Comparison of ENCODE assay signal across 7 cellular contexts in the genomic region with DNA sequence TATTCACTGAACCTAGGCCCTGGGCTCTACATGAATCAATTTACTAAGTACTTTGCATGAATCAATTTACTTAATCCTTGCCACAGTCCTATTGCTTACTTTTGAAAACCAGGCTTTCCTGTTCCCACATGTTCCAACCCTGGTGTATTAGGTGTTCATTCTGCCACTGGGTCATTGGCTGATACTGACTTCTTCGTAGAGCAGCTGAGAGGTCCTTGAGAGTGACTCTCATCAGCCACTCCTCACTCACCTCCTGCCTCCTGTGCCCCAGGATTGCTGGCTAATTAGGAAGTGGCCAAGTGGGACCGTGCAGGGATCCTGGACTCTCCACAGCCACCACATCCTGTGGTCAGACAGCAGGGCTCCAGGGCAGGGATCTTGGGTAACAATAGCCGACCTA.
DNase-seq lines count a peak whose midpoint lies in the region; ATAC-seq, FAIRE-seq and TF ChIP-seq lines count a peak whose summit lies in the region.
"Not testable (repeated sequence)": the region's sequence is repeated elsewhere in the genome, so short reads cannot be mapped to it uniquely, and the experiment has no call there.

No MANE protein-coding gene starts in this region.

- 13% methylated on average over 1 of the region's 3 CpGs for WGBS in A549 (ENCODE audit: missing lambda C conversion rate)
- WGBS in H1 (ENCODE audit: extremely low coverage in 1 of 2, insufficient coverage in 1 of 2, insufficient read length in 1 of 2, insufficient replicate concordance in 2 of 2, low coverage in 1 of 2, low lambda C conversion rate in 2 of 2, missing lambda C conversion rate in 1 of 2), 2 experiments = 86% methylated on average over 1 of the region's 3 CpGs; no CpG with 5 or more reads in 1 of the 2 experiments
- no CpG with 5 or more reads among the region's 3 CpGs for WGBS in HepG2 (ENCODE audit: low lambda C conversion rate)
- 60 to 79% methylated on average over 1 of the region's 3 CpGs for WGBS in lung, 2 donors

- POLR2A ChIA-PET in A549 (lab: Yijun Ruan, JAX); H1 (lab: Charles Lee; ENCODE audit: partially characterized antibody); HepG2 (lab: Yijun Ruan, JAX): not testable (repeated sequence)

- not testable (repeated sequence) for H2BK120ac ChIP-seq in H1 (replicated peaks; ENCODE audit: low read depth, low read length)

- TF ChIP-seq POLR2A in A549 (IDR thresholded peaks at IDR 0.05; ENCODE audit: low read length); GM12892 (IDR thresholded peaks at IDR 0.05; ENCODE audit: low read depth, low read length); H1 (IDR thresholded peaks at IDR 0.05; ENCODE audit: control extremely low read depth in 1 of 2, low read depth in 2 of 2, low read length in 2 of 2); HepG2 (IDR thresholded peaks at IDR 0.05; ENCODE audit: insufficient read depth in 1 of 2, low read depth in 2 of 2, low read length in 2 of 2): not testable (repeated sequence)

- not testable (repeated sequence) for H2AK5ac ChIP-seq in H1 (ENCODE audit: low read depth, low read length)

- not testable (repeated sequence) for H3K4me3 ChIP-seq in A549; H1 (ENCODE audit: extremely low read depth in 1 of 4, insufficient read depth in 2 of 4, low read depth in 3 of 4, low read length in 4 of 4); HepG2 (replicated peaks in 1 of 3; ENCODE audit: insufficient read depth in 1 of 3, low read depth in 2 of 3, low read length in 3 of 3); lung; upper lobe of right lung

- H3K9me3 ChIP-seq in A549; H1 (ENCODE audit: insufficient read depth in 2 of 2, low read depth in 1 of 2, low read length in 1 of 2); HepG2 (ENCODE audit: low read length); lung (ENCODE audit: control insufficient read depth in 2 of 2, insufficient read depth in 1 of 2, low read length in 1 of 2); upper lobe of right lung: not testable (repeated sequence)

- H3K36me3 ChIP-seq in H1 (ENCODE audit: control insufficient read depth in 2 of 4, insufficient read depth in 4 of 4, low read length in 3 of 4); HepG2 (replicated peaks in 1 of 2; ENCODE audit: control insufficient read depth in 1 of 2, insufficient read depth in 2 of 2, low read length in 2 of 2); lung (ENCODE audit: control insufficient read depth in 2 of 2, insufficient read depth in 2 of 2, low read length in 2 of 2); upper lobe of right lung: not testable (repeated sequence)

- not testable (repeated sequence) for H3K79me2 ChIP-seq in H1 (ENCODE audit: control insufficient read depth in 1 of 2, insufficient read depth in 2 of 2, low read length in 2 of 2); HepG2 (ENCODE audit: insufficient read depth, low read length)

- H2BK5ac ChIP-seq in H1 (ENCODE audit: low read depth, low read length) = not testable (repeated sequence)

- H3K9ac ChIP-seq in H1 (replicated peaks in 1 of 4; ENCODE audit: extremely low read depth in 1 of 4, low read depth in 3 of 4, low read length in 3 of 4); HepG2 (ENCODE audit: insufficient read depth, low read depth, low read length): not testable (repeated sequence)

- H3K4ac ChIP-seq in H1 (replicated peaks; ENCODE audit: insufficient read length, low read depth, low read length) = not testable (repeated sequence)

- not testable (repeated sequence) for H3K14ac ChIP-seq in H1 (ENCODE audit: insufficient read length)

- not testable (repeated sequence) for H4K8ac ChIP-seq in H1 (ENCODE audit: extremely low read depth, insufficient read depth, low read length)

- CTCF ChIA-PET in A549 (lab: Yijun Ruan, JAX); H1 (lab: Charles Lee; ENCODE audit: partially characterized antibody); HepG2 (lab: Yijun Ruan, JAX; ENCODE audit: low intra/inter-chr PET ratio, low total read pairs): not testable (repeated sequence)

- in situ Hi-C loops in HepG2 (cut with HindIII; ENCODE audit: extremely low pct_ligation_motif_present, low pct_unique_long_range_greater_than_20kb) = not testable (repeated sequence)

- H2BK20ac ChIP-seq in H1 (ENCODE audit: low read length) = not testable (repeated sequence)

- not testable (repeated sequence) for H3K27me3 ChIP-seq in H1 (replicated peaks in 1 of 4; ENCODE audit: control insufficient read depth in 3 of 4, extremely low read depth in 1 of 4, insufficient read depth in 3 of 4, low read length in 3 of 4); HepG2 (ENCODE audit: control insufficient read depth in 1 of 2, insufficient read depth in 2 of 2, low read length in 2 of 2); lung (ENCODE audit: control insufficient read depth, insufficient read depth); upper lobe of right lung

- not testable (repeated sequence) for H3K18ac ChIP-seq in H1 (ENCODE audit: extremely low read depth, low read length)

- H4K5ac ChIP-seq in H1 (ENCODE audit: insufficient read length, low read depth, low read length) = not testable (repeated sequence)

- TF ChIP-seq EP300 in A549 (IDR thresholded peaks at IDR 0.05); H1 (IDR thresholded peaks at IDR 0.05; ENCODE audit: borderline replicate concordance in 1 of 2, low read depth in 2 of 2, low read length in 2 of 2); HepG2 (IDR thresholded peaks at IDR 0.05; ENCODE audit: low read depth in 2 of 2, low read length in 2 of 2); HepG2 (CRISPR knock-in tag; IDR thresholded peaks at IDR 0.05; ENCODE audit: borderline replicate concordance): not testable (repeated sequence)

- DNase-seq in A549 (ENCODE audit: low read depth in 1 of 2, low spot score in 1 of 2); GM12892 (ENCODE audit: insufficient read length); GM19239 (ENCODE audit: insufficient read length, low spot score); H1 (ENCODE audit: low read depth in 1 of 2, low spot score in 2 of 2); HepG2 (ENCODE audit: low spot score); lung (ENCODE audit: low spot score); upper lobe of right lung: not testable (repeated sequence)

- H3K23me2 ChIP-seq in H1 (ENCODE audit: low read depth, low read length) = not testable (repeated sequence)

- not testable (repeated sequence) for H3K4me2 ChIP-seq in A549; H1 (ENCODE audit: insufficient read depth in 1 of 2, low read depth in 2 of 2, low read length in 2 of 2); HepG2 (ENCODE audit: low read depth, low read length)

- not testable (repeated sequence) for H3K23ac ChIP-seq in H1 (ENCODE audit: insufficient read length)

- H3K79me1 ChIP-seq in H1 (ENCODE audit: low read depth, low read length) = not testable (repeated sequence)

- intact Hi-C loops in HepG2 (cut with micrococcal nuclease; ENCODE audit: unreplicated experiment); upper lobe of right lung (cut with DNase I): not testable (repeated sequence)

- not testable (repeated sequence) for H2BK15ac ChIP-seq in H1 (ENCODE audit: low read length)

- not testable (repeated sequence) for ATAC-seq in A549, HepG2
- peak; percentile 32 for ATAC-seq in lung (ENCODE audit: insufficient read depth, low FRiP score)
- ATAC-seq in upper lobe of right lung = peak; percentile 60

- H4K20me1 ChIP-seq in H1 (replicated peaks in 1 of 2; ENCODE audit: control insufficient read depth in 1 of 2, insufficient read depth in 2 of 2, low read length in 2 of 2); HepG2 (ENCODE audit: insufficient read depth, low read length): not testable (repeated sequence)

- H3K27ac ChIP-seq in A549; H1 (ENCODE audit: low read depth, low read length); HepG2 (ENCODE audit: extremely low read length, insufficient read depth, low read length); lung (ENCODE audit: low read depth in 1 of 2, low read length in 1 of 2); upper lobe of right lung: not testable (repeated sequence)

- not testable (repeated sequence) for H2BK12ac ChIP-seq in H1 (ENCODE audit: low read depth, low read length)

- BruUV-seq in HepG2 (replicated peaks; lab: Mats Ljungman, UMichigan) = not testable (repeated sequence)

- not testable (repeated sequence) for TF ChIP-seq CTCF in A549 (IDR thresholded peaks at IDR 0.05); H1 (IDR thresholded peaks at IDR 0.05; ENCODE audit: control extremely low read depth in 1 of 3, insufficient read depth in 1 of 3, low read depth in 1 of 3, low read length in 3 of 3); HepG2 (CRISPR knock-in tag; IDR thresholded peaks at IDR 0.05); lung (IDR thresholded peaks at IDR 0.05; ENCODE audit: control extremely low read depth, extremely low read depth); upper lobe of right lung (IDR thresholded peaks at IDR 0.05)

- H3K4me1 ChIP-seq in A549; H1 (replicated peaks in 1 of 4; ENCODE audit: control insufficient read depth in 3 of 4, insufficient read depth in 4 of 4, low read length in 3 of 4); HepG2 (ENCODE audit: insufficient read depth, low read length); lung (ENCODE audit: control insufficient read depth in 2 of 2, insufficient read depth in 2 of 2, low read length in 2 of 2); upper lobe of right lung: not testable (repeated sequence)

- H3K56ac ChIP-seq in H1 (replicated peaks; ENCODE audit: insufficient read length, low read depth, low read length) = not testable (repeated sequence)

- H4K91ac ChIP-seq in H1 (replicated peaks; ENCODE audit: insufficient read length, low read length) = not testable (repeated sequence)

- TF ChIP-seq RAD21 in A549 (conservative IDR thresholded peaks at IDR 0.05 in 1 of 2, IDR thresholded peaks at IDR 0.05 in 1 of 2); H1 (IDR thresholded peaks at IDR 0.05 in 1 of 2, conservative IDR thresholded peaks at IDR 0.05 in 1 of 2; ENCODE audit: low read depth in 2 of 2, low read length in 2 of 2); HepG2 (CRISPR knock-in tag; IDR thresholded peaks at IDR 0.05): not testable (repeated sequence)

- not testable (repeated sequence) for H2AFZ ChIP-seq in H1 (ENCODE audit: low read length); HepG2 (ENCODE audit: low read length)

- FAIRE-seq in A549 (lab: Jason Lieb, UNC) = peak; percentile 94
- peak; percentile 58 for FAIRE-seq in GM12892 (lab: Jason Lieb, UNC)
- peak; percentile 85 for FAIRE-seq in GM19239 (lab: Jason Lieb, UNC)
- peak; percentile 71 for FAIRE-seq in H1 (lab: Jason Lieb, UNC)
- peak; percentile 36 for FAIRE-seq in HepG2 (lab: Jason Lieb, UNC)
